In genomic region chr10:6201511-6201975, GRCh38 we compare ENCODE assay signal across 1 cellular context.
TF ChIP-seq lines count a peak whose summit lies in the region.

No MANE protein-coding gene starts in this region.

TF ChIP-seq in HepG2, 621 proteins besides CTCF, POLR2A, EP300 and RAD21 (continued from another document and continues in another):
- TF ChIP-seq ZNF329 (CRISPR knock-in tag; IDR thresholded peaks at IDR 0.05; ENCODE audit: low read depth), result no peak
- TF ChIP-seq, protein P1, sequence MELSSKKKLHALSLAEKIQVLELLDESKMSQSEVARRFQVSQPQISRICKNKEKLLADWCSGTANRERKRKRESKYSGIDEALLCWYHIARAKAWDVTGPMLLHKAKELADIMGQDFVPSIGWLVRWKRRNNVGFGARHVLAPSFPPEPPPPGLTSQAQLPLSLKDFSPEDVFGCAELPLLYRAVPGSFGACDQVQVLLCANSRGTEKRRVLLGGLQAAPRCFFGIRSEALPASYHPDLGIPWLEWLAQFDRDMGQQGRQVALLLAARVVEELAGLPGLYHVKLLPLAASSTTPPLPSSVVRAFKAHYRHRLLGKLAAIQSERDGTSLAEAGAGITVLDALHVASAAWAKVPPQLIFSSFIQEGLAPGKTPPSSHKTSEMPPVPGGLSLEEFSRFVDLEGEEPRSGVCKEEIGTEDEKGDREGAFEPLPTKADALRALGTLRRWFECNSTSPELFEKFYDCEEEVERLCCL (CRISPR knock-in tag; IDR thresholded peaks at IDR 0.05; ENCODE audit: borderline replicate concordance), result no peak
- TF ChIP-seq HOXD1 (CRISPR knock-in tag; IDR thresholded peaks at IDR 0.05), result no peak
- TF ChIP-seq FOXJ3 (CRISPR knock-in tag; IDR thresholded peaks at IDR 0.05; ENCODE audit: borderline replicate concordance), result no peak
- no peak for TF ChIP-seq ZNF768 (CRISPR knock-in tag; IDR thresholded peaks at IDR 0.05)
- TF ChIP-seq HES4 (CRISPR knock-in tag; IDR thresholded peaks at IDR 0.05; ENCODE audit: borderline replicate concordance), result peak; percentile 24; the same call in 1 of the 2 replicates
- no peak for TF ChIP-seq ZNF160 (CRISPR knock-in tag; IDR thresholded peaks at IDR 0.05)
- no peak for TF ChIP-seq SYNCRIP (IDR thresholded peaks at IDR 0.05; ENCODE audit: insufficient read depth, low read depth, low read length)
- no peak for TF ChIP-seq ZNF703 (CRISPR knock-in tag; IDR thresholded peaks at IDR 0.05; ENCODE audit: borderline replicate concordance)
- TF ChIP-seq KLF9 (CRISPR knock-in tag; IDR thresholded peaks at IDR 0.05; ENCODE audit: low read depth), result no peak
- TF ChIP-seq RAD51 (IDR thresholded peaks at IDR 0.05; ENCODE audit: borderline replicate concordance), result no peak
- TF ChIP-seq ZSCAN20 (CRISPR knock-in tag; IDR thresholded peaks at IDR 0.05; ENCODE audit: borderline replicate concordance), result peak; percentile 70; the same call in 1 of the 2 replicates
- no peak for TF ChIP-seq REST (IDR thresholded peaks at IDR 0.05; ENCODE audit: borderline replicate concordance in 1 of 2, low read depth in 1 of 2, low read length in 2 of 2)
- no peak for TF ChIP-seq IRX3 (CRISPR knock-in tag; IDR thresholded peaks at IDR 0.05; ENCODE audit: borderline replicate concordance, low read depth)
- TF ChIP-seq RXRB (CRISPR knock-in tag; IDR thresholded peaks at IDR 0.05; ENCODE audit: borderline replicate concordance), result no peak
- no peak for TF ChIP-seq ZBTB8A (CRISPR knock-in tag; IDR thresholded peaks at IDR 0.05; ENCODE audit: borderline replicate concordance, low read depth)
- TF ChIP-seq ZNF580 (CRISPR knock-in tag; IDR thresholded peaks at IDR 0.05; ENCODE audit: borderline replicate concordance, low read depth), result no peak
- no peak for TF ChIP-seq ZNF142 (CRISPR knock-in tag; IDR thresholded peaks at IDR 0.05)
- no peak for TF ChIP-seq ZNF143 (CRISPR knock-in tag; IDR thresholded peaks at IDR 0.05)
- TF ChIP-seq ZMYM2 (CRISPR knock-in tag; IDR thresholded peaks at IDR 0.05), result no peak
- no peak for TF ChIP-seq TEAD2 (CRISPR knock-in tag; IDR thresholded peaks at IDR 0.05)
- TF ChIP-seq NPAS2 (CRISPR knock-in tag; IDR thresholded peaks at IDR 0.05; ENCODE audit: borderline replicate concordance), result no peak
- TF ChIP-seq, protein P2, sequence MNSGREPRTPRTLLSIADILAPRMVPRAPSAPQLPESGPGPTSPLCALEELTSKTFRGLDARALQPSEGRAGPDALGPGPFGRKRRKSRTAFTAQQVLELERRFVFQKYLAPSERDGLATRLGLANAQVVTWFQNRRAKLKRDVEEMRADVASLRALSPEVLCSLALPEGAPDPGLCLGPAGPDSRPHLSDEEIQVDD (CRISPR knock-in tag; IDR thresholded peaks at IDR 0.05; ENCODE audit: borderline replicate concordance), result no peak
- no peak for TF ChIP-seq PBX2 (CRISPR knock-in tag; IDR thresholded peaks at IDR 0.05)
- TF ChIP-seq ZNF362 (CRISPR knock-in tag; IDR thresholded peaks at IDR 0.05; ENCODE audit: borderline replicate concordance), result no peak
- TF ChIP-seq HNRNPLL (IDR thresholded peaks at IDR 0.05; ENCODE audit: low read depth, low read length, poor library complexity, severe bottlenecking), result peak; percentile 95
- TF ChIP-seq, protein P3, sequence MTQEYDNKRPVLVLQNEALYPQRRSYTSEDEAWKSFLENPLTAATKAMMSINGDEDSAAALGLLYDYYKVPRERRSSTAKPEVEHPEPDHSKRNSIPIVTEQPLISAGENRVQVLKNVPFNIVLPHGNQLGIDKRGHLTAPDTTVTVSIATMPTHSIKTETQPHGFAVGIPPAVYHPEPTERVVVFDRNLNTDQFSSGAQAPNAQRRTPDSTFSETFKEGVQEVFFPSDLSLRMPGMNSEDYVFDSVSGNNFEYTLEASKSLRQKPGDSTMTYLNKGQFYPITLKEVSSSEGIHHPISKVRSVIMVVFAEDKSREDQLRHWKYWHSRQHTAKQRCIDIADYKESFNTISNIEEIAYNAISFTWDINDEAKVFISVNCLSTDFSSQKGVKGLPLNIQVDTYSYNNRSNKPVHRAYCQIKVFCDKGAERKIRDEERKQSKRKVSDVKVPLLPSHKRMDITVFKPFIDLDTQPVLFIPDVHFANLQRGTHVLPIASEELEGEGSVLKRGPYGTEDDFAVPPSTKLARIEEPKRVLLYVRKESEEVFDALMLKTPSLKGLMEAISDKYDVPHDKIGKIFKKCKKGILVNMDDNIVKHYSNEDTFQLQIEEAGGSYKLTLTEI (CRISPR knock-in tag; conservative IDR thresholded peaks at IDR 0.05), result no peak
- no peak for TF ChIP-seq MED8 (CRISPR knock-in tag; IDR thresholded peaks at IDR 0.05; ENCODE audit: insufficient replicate concordance)
- no peak for TF ChIP-seq MLXIP (CRISPR knock-in tag; IDR thresholded peaks at IDR 0.05; ENCODE audit: borderline replicate concordance)
- TF ChIP-seq, protein P4, sequence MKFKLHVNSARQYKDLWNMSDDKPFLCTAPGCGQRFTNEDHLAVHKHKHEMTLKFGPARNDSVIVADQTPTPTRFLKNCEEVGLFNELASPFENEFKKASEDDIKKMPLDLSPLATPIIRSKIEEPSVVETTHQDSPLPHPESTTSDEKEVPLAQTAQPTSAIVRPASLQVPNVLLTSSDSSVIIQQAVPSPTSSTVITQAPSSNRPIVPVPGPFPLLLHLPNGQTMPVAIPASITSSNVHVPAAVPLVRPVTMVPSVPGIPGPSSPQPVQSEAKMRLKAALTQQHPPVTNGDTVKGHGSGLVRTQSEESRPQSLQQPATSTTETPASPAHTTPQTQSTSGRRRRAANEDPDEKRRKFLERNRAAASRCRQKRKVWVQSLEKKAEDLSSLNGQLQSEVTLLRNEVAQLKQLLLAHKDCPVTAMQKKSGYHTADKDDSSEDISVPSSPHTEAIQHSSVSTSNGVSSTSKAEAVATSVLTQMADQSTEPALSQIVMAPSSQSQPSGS (CRISPR knock-in tag; IDR thresholded peaks at IDR 0.05), result no peak
- TF ChIP-seq KDM2A (CRISPR knock-in tag; IDR thresholded peaks at IDR 0.05; ENCODE audit: borderline replicate concordance, low read depth), result no peak
- no peak for TF ChIP-seq CHCHD3 (CRISPR knock-in tag; IDR thresholded peaks at IDR 0.05)
- TF ChIP-seq ZNF713 (CRISPR knock-in tag; IDR thresholded peaks at IDR 0.05), result no peak
- TF ChIP-seq TCF7 (IDR thresholded peaks at IDR 0.05; ENCODE audit: low read depth), result no peak
- TF ChIP-seq BRD4 (CRISPR knock-in tag; IDR thresholded peaks at IDR 0.05), result 0 out of 2 replicates have a peak, but pooled peaks have one; percentile 66
- TF ChIP-seq ZNF24 (IDR thresholded peaks at IDR 0.05), result no peak
